Comparison of ENCODE assay signal across 20 cellular contexts in genomic region chr7:12655161-12655560, GRCh38. TPM values are rescaled to one million over a fixed set of nuclear protein-coding genes. Genes with fewer than 3 reads are reported as not detected.
DNase-seq lines count a peak whose midpoint lies in the region; ATAC-seq and TF ChIP-seq lines count a peak whose summit lies in the region.
"Had no signal": no experiment of that assay in that cellular context is flagged by ENCODE, and none has a peak within 500 bp of the region (broad histone marks: within the 10 kb centered on the region; RNA-seq: fewer than 3 reads in every experiment).

No MANE protein-coding gene starts in this region.

- TF ChIP-seq CTCF in mammary epithelial cell (conservative IDR thresholded peaks at IDR 0.05 in 1 of 2, IDR thresholded peaks at IDR 0.05 in 1 of 2; ENCODE audit: extremely low read depth in 1 of 2, insufficient read depth in 1 of 2, low read depth in 1 of 2, low read length in 2 of 2) (no peak), MCF 10A (IDR thresholded peaks at IDR 0.05; ENCODE audit: unreplicated experiment) (no peak), IMR-90 (conservative IDR thresholded peaks at IDR 0.05; ENCODE audit: low read depth, low read length) (no peak), foreskin keratinocyte (conservative IDR thresholded peaks at IDR 0.05) (no peak)

- in situ Hi-C loops in mammary epithelial cell (cut with MboI; ENCODE audit: low sequenced_read_pairs in 2 of 2) (no loop called here), IMR-90 (cut with MboI; ENCODE audit: low sequenced_read_pairs) (loop anchor here (25.0 kb wide), 1 partner anchor 1332 kb away; the partner anchor contains the start of gene ETV1)

- TF ChIP-seq POLR2A in IMR-90 (IDR thresholded peaks at IDR 0.05; ENCODE audit: low read depth, low read length) = no peak
- no peak for TF ChIP-seq POLR2A in GM18505 (IDR thresholded peaks at IDR 0.05; ENCODE audit: borderline replicate concordance, extremely low read depth, insufficient read depth, insufficient read length)

- H2AFZ ChIP-seq in mammary epithelial cell (ENCODE audit: low read depth, low read length) = no peak overlapping the region
- no peak overlapping the region for H2AFZ ChIP-seq in IMR-90 (replicated peaks; ENCODE audit: low read length, poor library complexity)
- H2AFZ ChIP-seq: GM23338 had no signal

- H3K9me1 ChIP-seq in IMR-90 (ENCODE audit: insufficient read depth, low read length) = no peaks in the 10 kb centered on the region

- H2AK9ac ChIP-seq in IMR-90 (replicated peaks; ENCODE audit: low read depth, low read length, poor library complexity) = no peak overlapping the region

- no peaks in the 10 kb centered on the region for H3K27me3 Mint-ChIP-seq in MCF 10A (ENCODE audit: insufficient read depth, unreplicated experiment)
- H3K27me3 Mint-ChIP-seq: B cell had no signal

- no peak overlapping the region for H2BK20ac ChIP-seq in IMR-90 (ENCODE audit: low read depth, low read length)

- H3K4me3 ChIP-seq in mammary epithelial cell (replicated peaks in 1 of 3; ENCODE audit: insufficient read depth in 1 of 3, low read depth in 2 of 3, low read length in 3 of 3) = no peak overlapping the region
- H3K4me3 ChIP-seq in IMR-90 (ENCODE audit: insufficient read depth, low read depth, low read length) = no peak overlapping the region
- H3K4me3 ChIP-seq: BLaER1 treated with 17β-estradiol and CSF1 and Interleukin-3, amounts not matched to agents 10 nM and 100 nM; GM12878; GM23338 had no signal

- H3K4ac ChIP-seq in IMR-90 (ENCODE audit: low read depth, low read length) = no peak overlapping the region

- no peak overlapping the region for H4K8ac ChIP-seq in IMR-90 (ENCODE audit: low read depth in 2 of 2, low read length in 2 of 2)

- ATAC-seq in IMR-90 (ENCODE audit: low read depth) = no peak
- peak; percentile 85 for ATAC-seq in foreskin keratinocyte
- ATAC-seq in GM18505 (IDR thresholded peaks at IDR 0.05; ENCODE audit: unreplicated experiment) = no peak
- ATAC-seq in GM18907 (IDR thresholded peaks at IDR 0.05; ENCODE audit: unreplicated experiment) = no peak
- ATAC-seq: CD8-positive, alpha-beta T cell; GM12878; GM23338 had no signal

- no peak overlapping the region for H3K14ac ChIP-seq in IMR-90 (replicated peaks; ENCODE audit: low read depth, low read length)

- BruUV-seq in mammary epithelial cell (replicated peaks; lab: Mats Ljungman, UMichigan) (no TSS peak), MCF 10A (replicated peaks; lab: Mats Ljungman, UMichigan) (no TSS peak), IMR-90 (replicated peaks; lab: Mats Ljungman, UMichigan) (no TSS peak)

- no peaks in the 10 kb centered on the region for H3K79me2 ChIP-seq in mammary epithelial cell (ENCODE audit: insufficient read depth, low read length)

- no peak overlapping the region for H3K18ac ChIP-seq in IMR-90 (ENCODE audit: low read depth, low read length)

- DNase-seq in mammary epithelial cell (peak; percentile 9), MCF 10A (ENCODE audit: unreplicated experiment) (no peak), IMR-90 (peak; percentile 33), foreskin keratinocyte (peak; percentile 30 to 65), NCI-H2081 (lab: John Stamatoyannopoulos, UW) (no peak), AG08396 (ENCODE audit: low spot score) (no peak)
- DNase-seq: 8988T; Calu3; CD8-positive, alpha-beta T cell; DMS79 treated with DMSO at 0.1 percent for 48 hours; H7; KBM-7 had no signal

- H4K20me1 ChIP-seq in mammary epithelial cell (ENCODE audit: insufficient read depth, low read length) (no peaks in the 10 kb centered on the region), IMR-90 (ENCODE audit: insufficient read depth, low read length) (no peaks in the 10 kb centered on the region)
- H4K20me1 ChIP-seq: BLaER1 treated with 17β-estradiol and CSF1 and Interleukin-3, amounts not matched to agents 10 nM and 100 nM had no signal

- no peaks in the 10 kb centered on the region for H3K9me3 ChIP-seq in mammary epithelial cell (replicated peaks; ENCODE audit: insufficient read depth, low read length)
- H3K9me3 ChIP-seq in IMR-90 (ENCODE audit: control insufficient read depth, insufficient read depth, low read length) = no peaks in the 10 kb centered on the region
- H3K9me3 ChIP-seq: BLaER1 treated with 17β-estradiol and CSF1 and Interleukin-3, amounts not matched to agents 10 nM and 100 nM had no signal

- POLR2A ChIA-PET in MCF 10A (lab: Yijun Ruan, JAX) = no interaction called here
- POLR2A ChIA-PET in IMR-90 (lab: Charles Lee; ENCODE audit: unreplicated experiment) = no interaction called here

- no peaks in the 10 kb centered on the region for H3K36me3 Mint-ChIP-seq in MCF 10A (ENCODE audit: insufficient read depth, unreplicated experiment)
- H3K36me3 Mint-ChIP-seq: CD8-positive, alpha-beta T cell; IgD-negative memory B cell had no signal

- H3K27ac Mint-ChIP-seq in MCF 10A (ENCODE audit: low read depth, unreplicated experiment) = no peak overlapping the region
- H3K27ac Mint-ChIP-seq: B cell; CD8-positive, alpha-beta T cell; GM23338; IgD-negative memory B cell had no signal

- H3K56ac ChIP-seq in IMR-90 (ENCODE audit: extremely low read depth, insufficient read depth, low read length) = no peak overlapping the region

- H4K5ac ChIP-seq in IMR-90 (ENCODE audit: low read depth, low read length) = no peak overlapping the region

- no peak for TF ChIP-seq RAD21 in IMR-90 (IDR thresholded peaks at IDR 0.05; ENCODE audit: low read length)

- no peak overlapping the region for H2BK120ac ChIP-seq in IMR-90 (ENCODE audit: low read depth, low read length)

- 87% methylated on average over 2 of the region's 2 CpGs for WGBS in mammary epithelial cell (ENCODE audit: low coverage, missing lambda C conversion rate)
- WGBS in IMR-90 (ENCODE audit: extremely low coverage in 2 of 2, insufficient read length in 1 of 2), 2 experiments = no CpG with 5 or more reads among the region's 2 CpGs

- no peaks in the 10 kb centered on the region for H3K27me3 ChIP-seq in mammary epithelial cell (ENCODE audit: insufficient read depth, low read length)
- no peaks in the 10 kb centered on the region for H3K27me3 ChIP-seq in IMR-90 (ENCODE audit: control insufficient read depth, insufficient read depth, low read length)
- H3K27me3 ChIP-seq in foreskin keratinocyte = no peaks in the 10 kb centered on the region
- H3K27me3 ChIP-seq: BLaER1 treated with 17β-estradiol and CSF1 and Interleukin-3, amounts not matched to agents 10 nM and 100 nM had no signal

- H4K91ac ChIP-seq in IMR-90 (ENCODE audit: insufficient read depth, low read depth, low read length) = no peak overlapping the region

- H3K36me3 ChIP-seq in mammary epithelial cell (ENCODE audit: insufficient read depth, low read length) (no peaks in the 10 kb centered on the region), IMR-90 (ENCODE audit: control insufficient read depth, insufficient read depth, low read length) (no peaks in the 10 kb centered on the region)
- H3K36me3 ChIP-seq: BLaER1 treated with 17β-estradiol and CSF1 and Interleukin-3, amounts not matched to agents 10 nM and 100 nM had no signal

- H3K4me3 Mint-ChIP-seq in MCF 10A (ENCODE audit: unreplicated experiment) = no peak overlapping the region
- H3K4me3 Mint-ChIP-seq: B cell; CD8-positive, alpha-beta T cell; GM23338; IgD-negative memory B cell had no signal

- H3K4me2 ChIP-seq in mammary epithelial cell (ENCODE audit: insufficient read depth, low read depth, low read length) = no peak overlapping the region
- H3K4me2 ChIP-seq in IMR-90 (ENCODE audit: low read depth, low read length) = no peak overlapping the region
- H3K4me2 ChIP-seq: BLaER1 treated with 17β-estradiol and CSF1 and Interleukin-3, amounts not matched to agents 10 nM and 100 nM; GM23338 had no signal

- H3K9ac ChIP-seq in mammary epithelial cell (ENCODE audit: insufficient read depth, low read length) (no peak overlapping the region), IMR-90 (ENCODE audit: low read depth, low read length) (no peak overlapping the region)
- H3K9ac ChIP-seq: BLaER1 treated with 17β-estradiol and CSF1 and Interleukin-3, amounts not matched to agents 10 nM and 100 nM had no signal

- H3K4me1 ChIP-seq in mammary epithelial cell (ENCODE audit: insufficient read depth, low read length) = peaks cover 2% of the 10 kb centered on the region
- no peaks in the 10 kb centered on the region for H3K4me1 ChIP-seq in IMR-90 (ENCODE audit: control insufficient read depth, insufficient read depth, low read length)
- peaks cover 22% of the 10 kb centered on the region for H3K4me1 ChIP-seq in foreskin keratinocyte
- H3K4me1 ChIP-seq: BLaER1 treated with 17β-estradiol and CSF1 and Interleukin-3, amounts not matched to agents 10 nM and 100 nM had no signal

- H2AK5ac ChIP-seq in IMR-90 (ENCODE audit: low read depth, low read length) = no peak overlapping the region

- CTCF ChIA-PET in mammary epithelial cell (lab: Charles Lee; ENCODE audit: low non-redundant PET) = no interaction called here
- CTCF ChIA-PET in MCF 10A (lab: Yijun Ruan, JAX) = no interaction called here
- CTCF ChIA-PET in IMR-90 (lab: Yijun Ruan, JAX) = interaction anchor here (0.6 kb wide), 1 partner anchor 1083 kb away, joined by 3 read pairs; no protein-coding TSS in a partner anchor

- dilution Hi-C loops in mammary epithelial cell (cut with HindIII; ENCODE audit: low sequenced_read_pairs) = no loop called here
- dilution Hi-C loops in IMR-90 (cut with HindIII; ENCODE audit: low sequenced_read_pairs, unreplicated experiment) = no loop called here

- H3K23ac ChIP-seq in IMR-90 (ENCODE audit: low read depth, low read length) = no peak overlapping the region

- H3K9me3 Mint-ChIP-seq in MCF 10A (ENCODE audit: unreplicated experiment) = no peaks in the 10 kb centered on the region
- H3K9me3 Mint-ChIP-seq: CD8-positive, alpha-beta T cell had no signal

- no peak overlapping the region for H2BK5ac ChIP-seq in IMR-90 (ENCODE audit: low read depth, low read length, poor library complexity, severe bottlenecking)

- intact Hi-C loops in mammary epithelial cell (cut with micrococcal nuclease) = no loop called here
- intact Hi-C loops in MCF 10A (cut with micrococcal nuclease) = no loop called here
- intact Hi-C loops in IMR-90 (cut with micrococcal nuclease) = no loop called here

- no peak overlapping the region for H2BK15ac ChIP-seq in IMR-90 (ENCODE audit: low read depth, low read length)

- H3K27ac ChIP-seq in mammary epithelial cell (ENCODE audit: insufficient read depth, low read depth, low read length) (no peak overlapping the region), IMR-90 (ENCODE audit: insufficient read depth, low read length) (no peak overlapping the region), foreskin keratinocyte (no peak overlapping the region)
- H3K27ac ChIP-seq: BLaER1 treated with 17β-estradiol and CSF1 and Interleukin-3, amounts not matched to agents 10 nM and 100 nM; HL-60 had no signal

- H3K79me1 ChIP-seq in IMR-90 (ENCODE audit: low read depth in 1 of 2, low read length in 2 of 2) = no peaks in the 10 kb centered on the region

- peaks cover 6% of the 10 kb centered on the region for H3K4me1 Mint-ChIP-seq in MCF 10A (ENCODE audit: insufficient read depth, unreplicated experiment)
- H3K4me1 Mint-ChIP-seq: B cell had no signal

RNA-seq across cellular contexts. Expression of gene ARL4A, which starts 32.3 kb away (rescaled TPM):
- total RNA-seq in mammary epithelial cell (10 to 100 TPM; 24.9 to 57.3 TPM), MCF 10A (2022) (30.7 and 42.6 TPM in 2 replicates), IMR-90 (2012; rRNA removed) (22.4 and 48.0 TPM in 2 replicates), foreskin keratinocyte (14.0 and 15.3 TPM in 2 replicates)
- polyA plus RNA-seq in mammary epithelial cell (28.5 TPM), IMR-90 (2012; rRNA removed) (7.9 and 13.7 TPM in 2 replicates), foreskin keratinocyte (11.0 and 15.0 TPM in 2 replicates)
- polyA minus RNA-seq in mammary epithelial cell = 13.4 TPM
- 2.2 TPM in 2 replicates for polyA plus RNA-seq in IMR-90 (2012; cell fraction: cytosol; rRNA removed)
- 1.4 and 4.4 TPM in 2 replicates for polyA plus RNA-seq in IMR-90 (2012; cell fraction: nucleus; rRNA removed; ENCODE audit: low replicate concordance)

Comparison
In these comparisons a context has a peak if more than half of its experiments do, and no peak if none do; other contexts are left out.
1. DNase-seq: peak in mammary epithelial cell (single experiment), IMR-90 (single experiment) and foreskin keratinocyte (2 of 2); none in MCF 10A (single experiment), NCI-H2081 (0 of 2) and AG08396 (single experiment).